14 cellular contexts compared by ENCODE assay signal in genomic region chr14:90426663-90427062, GRCh38. TPM values are rescaled to one million over a fixed set of nuclear protein-coding genes. Genes with fewer than 3 reads are reported as not detected.
DNase-seq lines count a peak whose midpoint lies in the region; ATAC-seq and TF ChIP-seq lines count a peak whose summit lies in the region.
"Had no signal": no experiment of that assay in that cellular context is flagged by ENCODE, and none has a peak within 500 bp of the region (broad histone marks: within the 10 kb centered on the region; RNA-seq: fewer than 3 reads in every experiment).

No MANE protein-coding gene starts in this region.

- H3K4me3 ChIP-seq in adrenal gland (no peak overlapping the region), left ventricle myocardium inferior (no peak overlapping the region), thyroid gland (replicated peaks in 1 of 3) (no peak overlapping the region)
- H3K4me3 ChIP-seq: smooth muscle cell, uterus had no signal

- no peak overlapping the region for H3K27ac ChIP-seq in adrenal gland
- peak overlapping the region; percentile 71 for H3K27ac ChIP-seq in left ventricle myocardium inferior (replicated peaks)
- no peak overlapping the region for H3K27ac ChIP-seq in thyroid gland
- H3K27ac ChIP-seq: uterus had no signal

- H3K4me1 ChIP-seq in adrenal gland (replicated peaks in 1 of 2), result no peaks in the 10 kb centered on the region
- peaks cover 39% of the 10 kb centered on the region for H3K4me1 ChIP-seq in left ventricle myocardium inferior
- H3K4me1 ChIP-seq in thyroid gland, result peaks cover 2 to 6% of the 10 kb centered on the region in 2 donors
- H3K4me1 ChIP-seq: uterus had no signal

- 46 to 56% (median 49%) methylated on average over 10 of the region's 10 CpGs for WGBS in adrenal gland, 4 donors
- WGBS in thyroid gland, 2 donors, result 30 to 33% methylated on average over 10 of the region's 10 CpGs

- TF ChIP-seq CTCF in adrenal gland (IDR thresholded peaks at IDR 0.05), result no peak
- TF ChIP-seq CTCF in left ventricle myocardium inferior (IDR thresholded peaks at IDR 0.05; ENCODE audit: borderline replicate concordance), result no peak
- TF ChIP-seq CTCF in thyroid gland (IDR thresholded peaks at IDR 0.05), result no peak

- no peaks in the 10 kb centered on the region for H3K9me3 ChIP-seq in adrenal gland (replicated peaks in 1 of 3)
- H3K9me3 ChIP-seq in left ventricle myocardium inferior (replicated peaks), result no peaks in the 10 kb centered on the region
- no peaks in the 10 kb centered on the region for H3K9me3 ChIP-seq in thyroid gland
- H3K9me3 ChIP-seq: uterus had no signal

- H3K36me3 ChIP-seq in adrenal gland (replicated peaks in 1 of 2) (no peaks in the 10 kb centered on the region), left ventricle myocardium inferior (no peaks in the 10 kb centered on the region), thyroid gland (no peaks in the 10 kb centered on the region)
- H3K36me3 ChIP-seq: uterus had no signal

- ATAC-seq in HG03342 (IDR thresholded peaks at IDR 0.05; ENCODE audit: unreplicated experiment), result no peak
- ATAC-seq: naive thymus-derived CD8-positive, alpha-beta T cell had no signal

- intact Hi-C loops in adrenal gland (cut with DNase I) (no loop called here), left ventricle myocardium inferior (cut with micrococcal nuclease) (no loop called here), thyroid gland (cut with DNase I) (no loop called here)

- TF ChIP-seq POLR2A in adrenal gland (IDR thresholded peaks at IDR 0.05), result no peak
- no peak for TF ChIP-seq POLR2A in thyroid gland (IDR thresholded peaks at IDR 0.05)

- H3K27me3 ChIP-seq in adrenal gland, result no peaks in the 10 kb centered on the region
- no peaks in the 10 kb centered on the region for H3K27me3 ChIP-seq in left ventricle myocardium inferior (ENCODE audit: low read depth)
- H3K27me3 ChIP-seq in thyroid gland, result no peaks in the 10 kb centered on the region
- H3K27me3 ChIP-seq: uterus had no signal

- DNase-seq in NCI-H510A treated with DMSO at 0.1 percent for 48 hours (lab: John Stamatoyannopoulos, UW), result peak; percentile 12
- no peak for DNase-seq in NCI-H510A (lab: John Stamatoyannopoulos, UW)
- peak in 5 of 7 donors; percentile 35 to 67 (median 47) for DNase-seq in adrenal gland
- DNase-seq in left ventricle myocardium inferior, result peak; percentile 60
- DNase-seq in thyroid gland, result peak; percentile 66 to 69
- DNase-seq in AG20443 (ENCODE audit: low spot score), result no peak
- no peak for DNase-seq in NCI-H2107 (lab: John Stamatoyannopoulos, UW)
- DNase-seq: activated CD4-positive, alpha-beta memory T cell treated with anti-CD3 and anti-CD28 coated beads for 36 hours; activated gamma-delta T cell treated with Interleukin-2 at 50 U/mL for 16 hours; naive thymus-derived CD8-positive, alpha-beta T cell; T-helper 1 cell; uterus had no signal

RNA-seq across cellular contexts. Expression of gene CALM1, which starts 29.8 kb away (rescaled TPM):
- total RNA-seq in adrenal gland, result 100 to 1,000 TPM; 191 to 402 (median 259) TPM
- polyA plus RNA-seq in adrenal gland, result 100 to 1,000 TPM; 190 to 372 (median 193) TPM
- total RNA-seq in left ventricle myocardium inferior, result 503 TPM
- 100 to 1,000 TPM; 262 to 355 (median 294) TPM for total RNA-seq in thyroid gland

Comparison
In these comparisons a context has a peak if more than half of its experiments do, and no peak if none do; other contexts are left out.
1. DNase-seq: peak in NCI-H510A treated with DMSO at 0.1 percent for 48 hours (single experiment), adrenal gland (5 of 7), left ventricle myocardium inferior (single experiment) and thyroid gland (2 of 2); none in NCI-H510A (single experiment), AG20443 (single experiment) and NCI-H2107 (single experiment).